Comparison of ENCODE assay signal across 9 cellular contexts in genomic region chrX:39874202-39874816, GRCh38.
DNase-seq lines count a peak whose midpoint lies in the region; ATAC-seq and TF ChIP-seq lines count a peak whose summit lies in the region.
"Had no signal": no experiment of that assay in that cellular context is flagged by ENCODE, and none has a peak within 500 bp of the region (broad histone marks: within the 10 kb centered on the region; RNA-seq: fewer than 3 reads in every experiment).

No MANE protein-coding gene starts in this region.

- DNase-seq in T-helper 2 cell treated with Interferon-gamma antibody and Interleukin-4, amounts not matched to agents 5 μg/mL and 100 μg/mL, for 36 hours (ENCODE audit: low spot score): peak; percentile 78
- DNase-seq in stimulated activated CD4-positive, alpha-beta T cell treated with anti-CD3 and anti-CD28 coated beads, Interleukin-15, amount 100 ng/mL, for 48 hours (ENCODE audit: low read depth in 2 of 2): peak; percentile 68 to 74
- DNase-seq in Calu3: no peak
- no peak for DNase-seq in left ventricle myocardium superior
- no peak for DNase-seq in brain microvascular endothelial cell
- DNase-seq in central memory CD4-positive, alpha-beta T cell: no peak
- DNase-seq: GM23248 had no signal

- no peak overlapping the region for H3K27ac ChIP-seq in brain microvascular endothelial cell
- H3K27ac ChIP-seq: GM23248 had no signal

- ATAC-seq in GM18907 (IDR thresholded peaks at IDR 0.05; ENCODE audit: unreplicated experiment) (peak; percentile 95), HG02759 (IDR thresholded peaks at IDR 0.05; ENCODE audit: unreplicated experiment) (peak; percentile 93), left ventricle myocardium superior (no peak)

- H3K27me3 Mint-ChIP-seq in T-helper 2 cell treated with Interferon-gamma antibody and Interleukin-4, amounts not matched to agents 5 μg/mL and 100 μg/mL, for 36 hours (ENCODE audit: low read depth): no peaks in the 10 kb centered on the region
- peaks cover 41% of the 10 kb centered on the region for H3K27me3 Mint-ChIP-seq in Calu3 (ENCODE audit: unreplicated experiment)

- H3K4me1 Mint-ChIP-seq in T-helper 2 cell treated with Interferon-gamma antibody and Interleukin-4, amounts not matched to agents 5 μg/mL and 100 μg/mL, for 36 hours (ENCODE audit: low read depth): peaks cover 33% of the 10 kb centered on the region
- peaks cover 7% of the 10 kb centered on the region for H3K4me1 Mint-ChIP-seq in Calu3 (ENCODE audit: low read depth, unreplicated experiment)

- H3K27ac Mint-ChIP-seq in T-helper 2 cell treated with Interferon-gamma antibody and Interleukin-4, amounts not matched to agents 5 μg/mL and 100 μg/mL, for 36 hours: peak overlapping the region; percentile 86
- no peak overlapping the region for H3K27ac Mint-ChIP-seq in Calu3 (ENCODE audit: unreplicated experiment)

- no peak overlapping the region for H3K4me3 ChIP-seq in brain microvascular endothelial cell (ENCODE audit: low read depth, low read length)
- H3K4me3 ChIP-seq: GM23248 had no signal

- H3K36me3 Mint-ChIP-seq in T-helper 2 cell treated with Interferon-gamma antibody and Interleukin-4, amounts not matched to agents 5 μg/mL and 100 μg/mL, for 36 hours (ENCODE audit: low read depth): peaks cover 3% of the 10 kb centered on the region
- H3K36me3 Mint-ChIP-seq in Calu3 (ENCODE audit: insufficient read depth, unreplicated experiment): no peaks in the 10 kb centered on the region

- no peaks in the 10 kb centered on the region for H3K36me3 ChIP-seq in brain microvascular endothelial cell (replicated peaks)

- intact Hi-C loops in Calu3 (cut with micrococcal nuclease; ENCODE audit: unreplicated experiment): no loop called here
- intact Hi-C loops in left ventricle myocardium superior (cut with micrococcal nuclease): no loop called here

- no peaks in the 10 kb centered on the region for H3K9me3 Mint-ChIP-seq in T-helper 2 cell treated with Interferon-gamma antibody and Interleukin-4, amounts not matched to agents 5 μg/mL and 100 μg/mL, for 36 hours
- H3K9me3 Mint-ChIP-seq in Calu3 (ENCODE audit: low read depth, unreplicated experiment): no peaks in the 10 kb centered on the region

- TF ChIP-seq CTCF in Calu3 (IDR thresholded peaks at IDR 0.05; ENCODE audit: unreplicated experiment) (no peak), brain microvascular endothelial cell (IDR thresholded peaks at IDR 0.05; ENCODE audit: low read depth, low read length, missing control alignments) (no peak)

- peak overlapping the region; percentile 48 for H3K4me3 Mint-ChIP-seq in T-helper 2 cell treated with Interferon-gamma antibody and Interleukin-4, amounts not matched to agents 5 μg/mL and 100 μg/mL, for 36 hours
- no peak overlapping the region for H3K4me3 Mint-ChIP-seq in Calu3 (ENCODE audit: low read depth, unreplicated experiment)

- CTCF ChIA-PET in Calu3 (lab: Charles Lee): no interaction called here

- BruUV-seq in Calu3 (replicated peaks; lab: Mats Ljungman, UMichigan): no TSS peak

- no peaks in the 10 kb centered on the region for H3K27me3 ChIP-seq in brain microvascular endothelial cell (replicated peaks)

- in situ Hi-C loops in brain microvascular endothelial cell (cut with HindIII; ENCODE audit: low pct_ligation_motif_present, low sequenced_read_pairs): no loop called here

Comparison
In these comparisons a context has a peak if more than half of its experiments do, and no peak if none do; other contexts are left out.
1. DNase-seq: peak in T-helper 2 cell treated with Interferon-gamma antibody and Interleukin-4, amounts not matched to agents 5 μg/mL and 100 μg/mL, for 36 hours (single experiment) and stimulated activated CD4-positive, alpha-beta T cell treated with anti-CD3 and anti-CD28 coated beads, Interleukin-15, amount 100 ng/mL, for 48 hours (2 of 2); none in Calu3 (single experiment), left ventricle myocardium superior (single experiment), brain microvascular endothelial cell (single experiment) and central memory CD4-positive, alpha-beta T cell (single experiment).